ENCODE assay signal across 9 cellular contexts in genomic region chr10:72308320-72308987, GRCh38. TPM values are rescaled to one million over a fixed set of nuclear protein-coding genes. Genes with fewer than 3 reads are reported as not detected.
DNase-seq lines count a peak whose midpoint lies in the region; ATAC-seq, FAIRE-seq and TF ChIP-seq lines count a peak whose summit lies in the region.
"Had no signal": no experiment of that assay in that cellular context is flagged by ENCODE, and none has a peak within 500 bp of the region (broad histone marks: within the 10 kb centered on the region; RNA-seq: fewer than 3 reads in every experiment).

No MANE protein-coding gene starts in this region.

- no peaks in the 10 kb centered on the region for H3K9me3 ChIP-seq in small intestine (ENCODE audit: control insufficient read depth, low read depth)

- peaks cover 4 to 5% of the 10 kb centered on the region in 2 donors for H3K4me1 ChIP-seq in small intestine (ENCODE audit: control insufficient read depth in 2 of 2, insufficient read depth in 1 of 2, low read depth in 1 of 2, low read length in 1 of 2)

- no peak for TF ChIP-seq CTCF in HL-60 (IDR thresholded peaks at IDR 0.05; ENCODE audit: insufficient read depth, low read length)

- no peaks in the 10 kb centered on the region for H3K36me3 ChIP-seq in small intestine (ENCODE audit: control insufficient read depth in 2 of 2, insufficient read depth in 2 of 2, low read length in 2 of 2)

- FAIRE-seq in small intestine (lab: Jason Lieb, UNC) = no peak
- FAIRE-seq: GM18507 had no signal

- in situ Hi-C loops in ACHN (cut with HindIII; ENCODE audit: low pct_ligation_motif_present, low pct_unique_long_range_greater_than_20kb, low sequenced_read_pairs) = loop anchor here (25.0 kb wide), 1 partner anchor 196 kb away; no protein-coding TSS in a partner anchor

- 40 to 57% (median 44%) methylated on average over 7 of the region's 7 CpGs for WGBS in small intestine, 3 donors

- no peak overlapping the region for H3K4me3 ChIP-seq in HL-60 (replicated peaks; ENCODE audit: insufficient read depth, low read length)
- H3K4me3 ChIP-seq in small intestine (ENCODE audit: low read depth in 1 of 2, low read length in 2 of 2) = no peak overlapping the region

- H3K27ac ChIP-seq in HL-60 (replicated peaks) = peak overlapping the region; percentile 16; the same call in 1 of the 2 replicates
- peak overlapping the region; percentile 74 to 81 for H3K27ac ChIP-seq in small intestine (ENCODE audit: low read depth in 1 of 2, low read length in 1 of 2)

- DNase-seq in ACHN (peak; percentile 80), HL-60 (ENCODE audit: low read depth in 1 of 2, low spot score in 1 of 2) (peak; percentile 72 to 96), glomerular visceral epithelial cell (ENCODE audit: extremely low spot score) (peak; percentile 76), small intestine (peak; percentile 97), NCI-H345 (lab: John Stamatoyannopoulos, UW) (no peak), superior temporal gyrus (ENCODE audit: extremely low spot score) (no peak)
- peak; percentile 52 to 64 for DNase-seq in activated CD4-positive, alpha-beta T cell treated with anti-CD3 and anti-CD28 coated beads, Interleukin-2, amount 50 U/mL, for 48 hours

- H3K27me3 ChIP-seq in HL-60 (ENCODE audit: insufficient read depth, poor library complexity, severe bottlenecking) (no peaks in the 10 kb centered on the region), small intestine (ENCODE audit: control insufficient read depth in 2 of 2, insufficient read depth in 2 of 2, low read length in 2 of 2) (no peaks in the 10 kb centered on the region)

- ATAC-seq in GM18868 (IDR thresholded peaks at IDR 0.05; ENCODE audit: unreplicated experiment) = no peak

RNA-seq across cellular contexts. Expression of gene DDIT4, which starts 34.7 kb away (rescaled TPM):
- 100 to 1,000 TPM in 1 of 3 donors, 10 to 100 TPM in 2; 34.4 to 330 (median 36.5) TPM for polyA plus RNA-seq in small intestine

RNA-seq across cellular contexts. Expression of gene DNAJB12, which starts 46.3 kb away (rescaled TPM):
- 10 to 100 TPM; 17.0 to 27.3 (median 18.6) TPM for polyA plus RNA-seq in small intestine

Comparison
In these comparisons a context has a peak if more than half of its experiments do, and no peak if none do; other contexts are left out.
1. DNase-seq: peak in ACHN (single experiment), HL-60 (2 of 2), activated CD4-positive, alpha-beta T cell treated with anti-CD3 and anti-CD28 coated beads, Interleukin-2, amount 50 U/mL, for 48 hours (2 of 2), glomerular visceral epithelial cell (single experiment) and small intestine (single experiment); none in NCI-H345 (single experiment) and superior temporal gyrus (single experiment).